Comparison of ENCODE assay signal across 1 cellular context in genomic region chr10:117924820-117925219, GRCh38.
A peak's percentile ranks its signal among the peaks of the same experiment; 100 is the strongest.
TF ChIP-seq lines count a peak whose summit lies in the region.

No MANE protein-coding gene starts in this region.

TF ChIP-seq in WTC11, 78 proteins besides CTCF, POLR2A, EP300 and RAD21:
- TF ChIP-seq EMX1 (CRISPR knock-in tag; IDR thresholded peaks at IDR 0.05) (no peak), FOXK1 (CRISPR knock-in tag; IDR thresholded peaks at IDR 0.05) (no peak), ZNF532 (CRISPR knock-in tag; IDR thresholded peaks at IDR 0.05; ENCODE audit: borderline replicate concordance) (no peak), ATF2 (CRISPR knock-in tag; IDR thresholded peaks at IDR 0.05; ENCODE audit: borderline replicate concordance, low read depth) (no peak), SOX15 (CRISPR knock-in tag; IDR thresholded peaks at IDR 0.05) (no peak), ERG (CRISPR knock-in tag; IDR thresholded peaks at IDR 0.05) (no peak), ZBTB43 (CRISPR knock-in tag; IDR thresholded peaks at IDR 0.05) (peak; percentile 25; the same call in 1 of the 2 replicates), NR1H2 (CRISPR knock-in tag; IDR thresholded peaks at IDR 0.05) (no peak), ZSCAN18 (CRISPR knock-in tag; IDR thresholded peaks at IDR 0.05) (no peak)
